Comparison of ENCODE assay signal across 8 cellular contexts in the genomic region with DNA sequence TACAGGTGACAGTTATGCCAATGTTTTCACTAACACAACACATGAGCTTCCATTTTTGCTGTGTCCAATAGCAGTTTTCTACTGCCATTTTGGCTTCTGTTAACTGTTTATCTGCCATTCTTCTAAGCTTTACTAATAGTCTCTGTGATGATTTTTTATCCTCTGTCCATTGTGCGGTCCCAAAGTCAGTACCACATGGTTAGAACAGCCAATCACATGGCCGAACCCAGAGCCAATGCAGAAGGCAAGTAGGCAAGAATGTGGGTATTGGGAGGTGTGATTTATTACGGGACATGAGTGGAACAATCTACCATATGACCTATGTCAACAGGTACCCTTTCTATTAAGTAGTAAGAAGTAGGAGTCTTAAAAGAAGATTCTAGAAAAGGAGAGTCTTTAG.
"Had no signal": no experiment of that assay in that cellular context is flagged by ENCODE, and none has a peak within 500 bp of the region (broad histone marks: within the 10 kb centered on the region; RNA-seq: fewer than 3 reads in every experiment).

No MANE protein-coding gene starts in this region.

- ATAC-seq: K562 had no signal

- H3K27ac ChIP-seq: HL-60, KMS-11 had no signal

- H3K4me2 ChIP-seq: KMS-11 had no signal

- H3K4me3 ChIP-seq: K562 had no signal

- FAIRE-seq: HTR-8/SVneo, K562 had no signal

- DNase-seq: IMR-90, KBM-7, KG1 had no signal

- H3K9ac ChIP-seq: KMS-11 had no signal

- H3K27me3 Mint-ChIP-seq: IgD-negative memory B cell had no signal

- H3K27ac Mint-ChIP-seq: IgD-negative memory B cell had no signal

- H3K4me3 Mint-ChIP-seq: IgD-negative memory B cell had no signal

- H3K36me3 Mint-ChIP-seq: IgD-negative memory B cell had no signal
